In genomic region chr21:25944082-25944481, GRCh38 we compare ENCODE assay signal across 14 cellular contexts.
DNase-seq lines count a peak whose midpoint lies in the region; ATAC-seq, FAIRE-seq and TF ChIP-seq lines count a peak whose summit lies in the region.
"Had no signal": no experiment of that assay in that cellular context is flagged by ENCODE, and none has a peak within 500 bp of the region (broad histone marks: within the 10 kb centered on the region; RNA-seq: fewer than 3 reads in every experiment).

No MANE protein-coding gene starts in this region.

- intact Hi-C loops in mucosa of descending colon (cut with DNase I, micrococcal nuclease): no loop called here

- dilution Hi-C loops in keratinocyte (cut with MboI; ENCODE audit: extremely low pct_ligation_motif_present, low sequenced_read_pairs): no loop called here

- H3K36me3 ChIP-seq in keratinocyte (ENCODE audit: control insufficient read depth in 2 of 2, extremely low read depth in 1 of 2, insufficient read depth in 2 of 2, low read length in 2 of 2): peaks cover 3 to 11% of the 10 kb centered on the region in 2 experiments
- H3K36me3 ChIP-seq in small intestine (ENCODE audit: control insufficient read depth in 2 of 2, insufficient read depth in 2 of 2, low read length in 2 of 2): no peaks in the 10 kb centered on the region
- no peaks in the 10 kb centered on the region for H3K36me3 ChIP-seq in mucosa of descending colon (ENCODE audit: low read depth)

- peaks cover 2% of the 10 kb centered on the region for H3K9me1 ChIP-seq in keratinocyte (ENCODE audit: control insufficient read depth, extremely low read depth, insufficient read depth, low read length)

- peak overlapping the region; percentile 80 for H3K27ac ChIP-seq in angular gyrus (ENCODE audit: low read depth, low read length)
- no peak overlapping the region for H3K27ac ChIP-seq in keratinocyte (ENCODE audit: control insufficient read depth, insufficient read depth, low read length)
- H3K27ac ChIP-seq in small intestine (ENCODE audit: low read depth in 1 of 2, low read length in 1 of 2): no peak overlapping the region
- H3K27ac ChIP-seq: BLaER1 had no signal

- H3K9me3 ChIP-seq in keratinocyte (ENCODE audit: control insufficient read depth, low read depth, low read length): no peaks in the 10 kb centered on the region
- no peaks in the 10 kb centered on the region for H3K9me3 ChIP-seq in small intestine (ENCODE audit: control insufficient read depth, low read depth)
- no peaks in the 10 kb centered on the region for H3K9me3 ChIP-seq in mucosa of descending colon

- peaks cover 10% of the 10 kb centered on the region for H3K4me1 ChIP-seq in keratinocyte (ENCODE audit: control insufficient read depth, extremely low read depth, insufficient read depth, low read length)
- H3K4me1 ChIP-seq in small intestine (ENCODE audit: control insufficient read depth in 2 of 2, insufficient read depth in 1 of 2, low read depth in 1 of 2, low read length in 1 of 2): no peaks in the 10 kb centered on the region
- peaks cover 2% of the 10 kb centered on the region for H3K4me1 ChIP-seq in mucosa of descending colon (ENCODE audit: low read depth)
- H3K4me1 ChIP-seq: BLaER1 had no signal

- H3K27me3 ChIP-seq in keratinocyte (ENCODE audit: control insufficient read depth, extremely low read depth, insufficient read depth, low read length) (no peaks in the 10 kb centered on the region), small intestine (ENCODE audit: control insufficient read depth in 2 of 2, insufficient read depth in 2 of 2, low read length in 2 of 2) (no peaks in the 10 kb centered on the region)
- H3K27me3 ChIP-seq: BLaER1 had no signal

- peaks cover 15% of the 10 kb centered on the region for H3K79me2 ChIP-seq in keratinocyte (ENCODE audit: control insufficient read depth, insufficient read depth, low read length)

- H3K9ac ChIP-seq in keratinocyte (ENCODE audit: control insufficient read depth, extremely low read depth, insufficient read depth, low read length): no peak overlapping the region
- H3K9ac ChIP-seq: BLaER1 had no signal

- TF ChIP-seq CTCF in keratinocyte (optimal IDR thresholded peaks at IDR 0.05 in 1 of 3, IDR thresholded peaks at IDR 0.05 in 1 of 3, conservative IDR thresholded peaks at IDR 0.05 in 1 of 3; ENCODE audit: extremely low read depth in 1 of 3, insufficient read depth in 2 of 3, low read length in 3 of 3) (no peak), mucosa of descending colon (IDR thresholded peaks at IDR 0.05) (no peak)

- H3K4me3 ChIP-seq in keratinocyte (ENCODE audit: control insufficient read depth in 2 of 3, extremely low read depth in 1 of 3, insufficient read depth in 2 of 3, low read depth in 1 of 3, low read length in 3 of 3): no peak overlapping the region
- no peak overlapping the region for H3K4me3 ChIP-seq in small intestine (ENCODE audit: low read depth in 1 of 2, low read length in 2 of 2)
- no peak overlapping the region for H3K4me3 ChIP-seq in mucosa of descending colon
- H3K4me3 ChIP-seq: BLaER1 had no signal

- H2AFZ ChIP-seq in keratinocyte (ENCODE audit: control insufficient read depth, low read length): no peak overlapping the region

- no peak overlapping the region for H3K4me2 ChIP-seq in keratinocyte (ENCODE audit: control insufficient read depth, extremely low read depth, insufficient read depth, low read depth, low read length)
- H3K4me2 ChIP-seq: BLaER1 had no signal

- peak; percentile 36 for FAIRE-seq in keratinocyte (lab: Jason Lieb, UNC)
- FAIRE-seq in small intestine (lab: Jason Lieb, UNC): no peak
- FAIRE-seq: GM18507 had no signal

- ATAC-seq in mucosa of descending colon: no peak
- no peak for ATAC-seq in HG03045 (IDR thresholded peaks at IDR 0.05; ENCODE audit: unreplicated experiment)

- no peaks in the 10 kb centered on the region for H4K20me1 ChIP-seq in keratinocyte (ENCODE audit: control insufficient read depth, extremely low read depth, insufficient read depth, low read length)
- H4K20me1 ChIP-seq: BLaER1 had no signal

- DNase-seq in NCI-H69 (lab: John Stamatoyannopoulos, UW) (peak; percentile 37), keratinocyte (ENCODE audit: low read depth, low spot score) (no peak), small intestine (peak; percentile 32), mucosa of descending colon (no peak), hepatic stellate cell (ENCODE audit: low spot score) (no peak)
- DNase-seq: AML-193; CD8-positive, alpha-beta memory T cell; DMS 273 treated with DMSO at 0.1 percent for 48 hours; HCEC 1CT; HFFc6 had no signal

- 30 to 69% (median 54%) methylated on average over 7 of the region's 7 CpGs for WGBS in small intestine, 3 donors

Comparison
In these comparisons a context has a peak if more than half of its experiments do, and no peak if none do; other contexts are left out.
1. DNase-seq: peak in NCI-H69 (single experiment) and small intestine (single experiment); none in keratinocyte (single experiment), mucosa of descending colon (0 of 3) and hepatic stellate cell (single experiment).